ENCODE assay signal across 16 cellular contexts in genomic region chr4:164381859-164382258, GRCh38.
A peak's percentile ranks its signal among the peaks of the same experiment; 100 is the strongest.
DNase-seq lines count a peak whose midpoint lies in the region; ATAC-seq and TF ChIP-seq lines count a peak whose summit lies in the region.
"Had no signal": no experiment of that assay in that cellular context is flagged by ENCODE, and none has a peak within 500 bp of the region (broad histone marks: within the 10 kb centered on the region; RNA-seq: fewer than 3 reads in every experiment).

No MANE protein-coding gene starts in this region.

- no peaks in the 10 kb centered on the region for H4K20me1 ChIP-seq in smooth muscle cell (ENCODE audit: low read depth)

- intact Hi-C loops in A673 (cut with micrococcal nuclease; ENCODE audit: unreplicated experiment) (loop anchor here (10.0 kb wide), 2 partner anchors 353 to 827 kb away; no protein-coding TSS in a partner anchor), body of pancreas (cut with DNase I) (no loop called here)

- H3K9ac ChIP-seq in smooth muscle cell (ENCODE audit: low read depth), result no peak overlapping the region

- H3K9me3 Mint-ChIP-seq in brain (peaks cover 0 to 8% (median 0%) of the 10 kb centered on the region in 5 experiments), nephron (no peaks in the 10 kb centered on the region)
- H3K9me3 Mint-ChIP-seq: CD4-positive, alpha-beta T cell; GM23338 had no signal

- no peak overlapping the region for H2AFZ ChIP-seq in smooth muscle cell (ENCODE audit: low read depth)

- POLR2A ChIA-PET in A673 (lab: Charles Lee; ENCODE audit: low non-redundant PET), result no interaction called here

- H3K27ac Mint-ChIP-seq in brain, result no peak overlapping the region
- H3K27ac Mint-ChIP-seq in nephron, result no peak overlapping the region
- H3K27ac Mint-ChIP-seq: B cell; CD4-positive, alpha-beta T cell; GM23338 had no signal

- TF ChIP-seq CTCF in A673 (conservative IDR thresholded peaks at IDR 0.05; ENCODE audit: low read depth, low read length), result no peak
- no peak for TF ChIP-seq CTCF in brain (conservative IDR thresholded peaks at IDR 0.05)
- TF ChIP-seq CTCF in nephron (IDR thresholded peaks at IDR 0.05; ENCODE audit: unreplicated experiment in 3 of 3), result no peak
- no peak for TF ChIP-seq CTCF in smooth muscle cell (IDR thresholded peaks at IDR 0.05; ENCODE audit: borderline replicate concordance, insufficient read depth, poor library complexity, severe bottlenecking)
- TF ChIP-seq CTCF in body of pancreas (IDR thresholded peaks at IDR 0.05), result no peak

- peaks cover 41% of the 10 kb centered on the region for H3K4me1 Mint-ChIP-seq in brain
- H3K4me1 Mint-ChIP-seq in nephron, result peaks cover 7% of the 10 kb centered on the region
- H3K4me1 Mint-ChIP-seq: B cell had no signal

- no peaks in the 10 kb centered on the region for H3F3A ChIP-seq in smooth muscle cell (ENCODE audit: low read depth)

- H3K4me1 ChIP-seq in A673 (ENCODE audit: insufficient read depth, low read length, poor library complexity, severe bottlenecking) (peaks cover 4% of the 10 kb centered on the region), smooth muscle cell (ENCODE audit: low read depth) (peaks cover 12% of the 10 kb centered on the region), body of pancreas (peaks cover 10% of the 10 kb centered on the region)

- CTCF ChIA-PET in A673 (lab: Charles Lee), result no interaction called here

- TF ChIP-seq POLR2A in body of pancreas (IDR thresholded peaks at IDR 0.05), result no peak

- BruUV-seq in A673 (replicated peaks; lab: Mats Ljungman, UMichigan), result no TSS peak

- H3K27ac ChIP-seq in A673 (ENCODE audit: low read depth, low read length, poor library complexity, severe bottlenecking) (no peak overlapping the region), smooth muscle cell (ENCODE audit: low read depth) (no peak overlapping the region), body of pancreas (no peak overlapping the region)

- no peak for ATAC-seq in body of pancreas
- ATAC-seq: GM12878, GM23338 had no signal

- H3K36me3 Mint-ChIP-seq in brain, result peaks cover 9% of the 10 kb centered on the region
- H3K36me3 Mint-ChIP-seq in nephron (ENCODE audit: low read depth), result no peaks in the 10 kb centered on the region

- H3K4me2 ChIP-seq in smooth muscle cell, result no peak overlapping the region

- H3K4me3 Mint-ChIP-seq in brain (peak overlapping the region; percentile 52 to 99 (median 84)), nephron (peak overlapping the region in 2 of 3 experiments; percentile 9 to 31)
- H3K4me3 Mint-ChIP-seq: B cell; CD4-positive, alpha-beta T cell had no signal

- H3K36me3 ChIP-seq in A673 (ENCODE audit: insufficient read depth, low read length, poor library complexity, severe bottlenecking) (no peaks in the 10 kb centered on the region), smooth muscle cell (ENCODE audit: low read depth) (no peaks in the 10 kb centered on the region), body of pancreas (replicated peaks in 1 of 2; ENCODE audit: insufficient read depth in 1 of 2, low read depth in 2 of 2) (no peaks in the 10 kb centered on the region)

- no peaks in the 10 kb centered on the region for H3K27me3 ChIP-seq in A673 (replicated peaks; ENCODE audit: insufficient read depth, low read depth, low read length, poor library complexity)
- peaks cover 64% of the 10 kb centered on the region for H3K27me3 ChIP-seq in smooth muscle cell (ENCODE audit: low read depth)
- H3K27me3 ChIP-seq in body of pancreas, result no peaks in the 10 kb centered on the region

- H3K79me2 ChIP-seq in smooth muscle cell (ENCODE audit: low read depth), result no peaks in the 10 kb centered on the region

- H3K9me3 ChIP-seq in A673 (ENCODE audit: low read depth, low read length, poor library complexity, severe bottlenecking), result no peaks in the 10 kb centered on the region
- H3K9me3 ChIP-seq in smooth muscle cell (replicated peaks; ENCODE audit: low read depth), result no peaks in the 10 kb centered on the region
- H3K9me3 ChIP-seq in body of pancreas, result no peaks in the 10 kb centered on the region

- H3K4me3 ChIP-seq in A673 (ENCODE audit: low read depth, low read length, poor library complexity, severe bottlenecking) (peak overlapping the region; percentile 75), smooth muscle cell (peak overlapping the region; percentile 53), body of pancreas (no peak overlapping the region)
- H3K4me3 ChIP-seq: GM12878 had no signal

- WGBS in smooth muscle cell (ENCODE audit: low lambda C conversion rate), result 80% methylated on average over 3 of the region's 3 CpGs
- 44 to 53% methylated on average over 3 of the region's 3 CpGs for WGBS in body of pancreas, 2 donors

- DNase-seq in A673 (ENCODE audit: low spot score) (peak; percentile 22), smooth muscle cell (lab: John Stamatoyannopoulos, UW; ENCODE audit: unreplicated experiment) (no peak), body of pancreas (no peak), SIG-M5 treated with dmso at 0.1 percent for 504 hours (lab: John Stamatoyannopoulos, UW; ENCODE audit: unreplicated experiment) (no peak)
- DNase-seq in stimulated activated naive CD4-positive, alpha-beta T cell treated with Interleukin-2 at 50 U/mL for 16 hours (lab: John Stamatoyannopoulos, UW), result no peak
- DNase-seq: 8988T; C1 segment of cervical spinal cord; Calu3; CD4-positive, alpha-beta T cell; DMS 273 treated with DMSO at 0.1 percent for 48 hours; H7 had no signal

- H3K27me3 Mint-ChIP-seq in brain (peaks cover 24% of the 10 kb centered on the region), nephron (ENCODE audit: low read depth) (peaks cover 73% of the 10 kb centered on the region)

Comparison
In these comparisons a context has a peak if more than half of its experiments do, and no peak if none do; other contexts are left out.
1. H3K4me3 ChIP-seq: peak in A673 (single experiment) and smooth muscle cell (single experiment); none in body of pancreas (0 of 2).